Comparison of ENCODE assay signal across 1 cellular context in the genomic region with DNA sequence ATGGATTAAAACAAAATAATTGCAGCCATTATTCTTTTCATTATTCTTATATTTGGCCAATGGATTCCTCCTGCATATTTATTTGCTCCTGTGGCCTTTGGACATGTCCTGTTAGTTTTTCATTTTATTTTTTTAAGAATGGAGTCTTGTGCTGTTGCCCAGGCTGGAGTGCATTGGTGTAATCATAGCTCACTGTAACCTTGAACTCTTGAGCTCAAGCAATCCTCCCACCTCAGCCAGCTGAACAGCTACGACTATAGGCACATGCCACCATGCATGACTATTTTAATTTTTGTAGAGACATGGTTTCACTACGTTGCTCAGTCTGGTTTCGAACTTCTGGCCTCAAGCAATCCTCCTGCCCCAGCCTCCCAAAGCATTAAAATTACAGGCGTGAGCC.
A peak's percentile ranks its signal among the peaks of the same experiment; 100 is the strongest.
TF ChIP-seq lines count a peak whose summit lies in the region.

No MANE protein-coding gene starts in this region.

TF ChIP-seq in HepG2, 621 proteins besides CTCF, POLR2A, EP300 and RAD21 (continued from another document):
- TF ChIP-seq ARID3A (IDR thresholded peaks at IDR 0.05; ENCODE audit: low read depth, low read length) (peak; percentile 6; the same call in 1 of the 2 replicates), ZNF460 (CRISPR knock-in tag; IDR thresholded peaks at IDR 0.05; ENCODE audit: borderline replicate concordance) (no peak), IKZF5 (CRISPR knock-in tag; IDR thresholded peaks at IDR 0.05) (no peak), SP2 (CRISPR knock-in tag; IDR thresholded peaks at IDR 0.05) (no peak), ZNF883 (CRISPR knock-in tag; IDR thresholded peaks at IDR 0.05; ENCODE audit: not compliant biosample characterization) (no peak), ZNF724P (CRISPR knock-in tag; IDR thresholded peaks at IDR 0.05; ENCODE audit: borderline replicate concordance) (no peak)
- TF ChIP-seq, protein P1, sequence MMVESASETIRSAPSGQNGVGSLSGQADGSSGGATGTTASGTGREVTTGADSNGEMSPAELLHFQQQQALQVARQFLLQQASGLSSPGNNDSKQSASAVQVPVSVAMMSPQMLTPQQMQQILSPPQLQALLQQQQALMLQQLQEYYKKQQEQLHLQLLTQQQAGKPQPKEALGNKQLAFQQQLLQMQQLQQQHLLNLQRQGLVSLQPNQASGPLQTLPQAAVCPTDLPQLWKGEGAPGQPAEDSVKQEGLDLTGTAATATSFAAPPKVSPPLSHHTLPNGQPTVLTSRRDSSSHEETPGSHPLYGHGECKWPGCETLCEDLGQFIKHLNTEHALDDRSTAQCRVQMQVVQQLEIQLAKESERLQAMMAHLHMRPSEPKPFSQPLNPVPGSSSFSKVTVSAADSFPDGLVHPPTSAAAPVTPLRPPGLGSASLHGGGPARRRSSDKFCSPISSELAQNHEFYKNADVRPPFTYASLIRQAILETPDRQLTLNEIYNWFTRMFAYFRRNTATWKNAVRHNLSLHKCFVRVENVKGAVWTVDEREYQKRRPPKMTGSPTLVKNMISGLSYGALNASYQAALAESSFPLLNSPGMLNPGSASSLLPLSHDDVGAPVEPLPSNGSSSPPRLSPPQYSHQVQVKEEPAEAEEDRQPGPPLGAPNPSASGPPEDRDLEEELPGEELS (CRISPR knock-in tag; IDR thresholded peaks at IDR 0.05) = peak; percentile 30; the same call in 1 of the 2 replicates
TF ChIP-seq in HepG2: peak in this region for 20.
